ENCODE assay signal across 16 cellular contexts in genomic region chr10:19209319-19209718, GRCh38.
"Had no signal": no experiment of that assay in that cellular context is flagged by ENCODE, and none has a peak within 500 bp of the region (broad histone marks: within the 10 kb centered on the region; RNA-seq: fewer than 3 reads in every experiment).

No MANE protein-coding gene starts in this region.

- H3K36me3 Mint-ChIP-seq: activated CD4-positive, alpha-beta memory T cell treated with anti-CD3 and anti-CD28 coated beads for 36 hours; activated naive CD8-positive, alpha-beta T cell; natural killer cell had no signal

- H3K27me3 Mint-ChIP-seq: activated CD4-positive, alpha-beta memory T cell treated with anti-CD3 and anti-CD28 coated beads for 36 hours; activated naive CD8-positive, alpha-beta T cell; stimulated activated naive CD8-positive, alpha-beta T cell treated with anti-CD3 and anti-CD28 coated beads, Interleukin-15, amount 100 ng/mL, for 72 hours had no signal

- ATAC-seq: esophagus mucosa; gastrocnemius medialis; lower lobe of right lung; natural killer cell; right lobe of liver; stimulated activated naive CD8-positive, alpha-beta T cell treated with anti-CD3 and anti-CD28 coated beads, Interleukin-15, amount 100 ng/mL, for 72 hours had no signal

- H3K4me1 Mint-ChIP-seq: natural killer cell; stimulated activated naive CD8-positive, alpha-beta T cell treated with anti-CD3 and anti-CD28 coated beads, Interleukin-15, amount 100 ng/mL, for 72 hours had no signal

- H3K4me3 Mint-ChIP-seq: activated CD4-positive, alpha-beta memory T cell treated with anti-CD3 and anti-CD28 coated beads for 36 hours; activated naive CD8-positive, alpha-beta T cell; natural killer cell; stimulated activated naive CD8-positive, alpha-beta T cell treated with anti-CD3 and anti-CD28 coated beads, Interleukin-15, amount 100 ng/mL, for 72 hours had no signal

- H3K27ac Mint-ChIP-seq: activated CD4-positive, alpha-beta memory T cell treated with anti-CD3 and anti-CD28 coated beads for 36 hours; activated naive CD8-positive, alpha-beta T cell; natural killer cell; stimulated activated naive CD8-positive, alpha-beta T cell treated with anti-CD3 and anti-CD28 coated beads, Interleukin-15, amount 100 ng/mL, for 72 hours had no signal

- DNase-seq: activated CD4-positive, alpha-beta memory T cell treated with anti-CD3 and anti-CD28 coated beads for 36 hours; activated T-cell treated with anti-CD3 and anti-CD28 coated beads for 4 hours; effector CD4-positive, alpha-beta T cell; gastrocnemius medialis; head of caudate nucleus; lower lobe of right lung; natural killer cell; right lobe of liver; small intestine; stimulated activated CD4-positive, alpha-beta T cell treated with anti-CD3 and anti-CD28 coated beads, Interleukin-15, amount 100 ng/mL, for 24 hours; stimulated activated CD4-positive, alpha-beta T cell treated with anti-CD3 and anti-CD28 coated beads, Interleukin-2, amount 100 ng/mL, for 48 hours; stimulated activated naive CD8-positive, alpha-beta T cell treated with anti-CD3 and anti-CD28 coated beads, Interleukin-15, amount 100 ng/mL, for 72 hours; transverse colon; WERI-Rb-1 had no signal
